1 cellular context compared by ENCODE assay signal in the genomic region with DNA sequence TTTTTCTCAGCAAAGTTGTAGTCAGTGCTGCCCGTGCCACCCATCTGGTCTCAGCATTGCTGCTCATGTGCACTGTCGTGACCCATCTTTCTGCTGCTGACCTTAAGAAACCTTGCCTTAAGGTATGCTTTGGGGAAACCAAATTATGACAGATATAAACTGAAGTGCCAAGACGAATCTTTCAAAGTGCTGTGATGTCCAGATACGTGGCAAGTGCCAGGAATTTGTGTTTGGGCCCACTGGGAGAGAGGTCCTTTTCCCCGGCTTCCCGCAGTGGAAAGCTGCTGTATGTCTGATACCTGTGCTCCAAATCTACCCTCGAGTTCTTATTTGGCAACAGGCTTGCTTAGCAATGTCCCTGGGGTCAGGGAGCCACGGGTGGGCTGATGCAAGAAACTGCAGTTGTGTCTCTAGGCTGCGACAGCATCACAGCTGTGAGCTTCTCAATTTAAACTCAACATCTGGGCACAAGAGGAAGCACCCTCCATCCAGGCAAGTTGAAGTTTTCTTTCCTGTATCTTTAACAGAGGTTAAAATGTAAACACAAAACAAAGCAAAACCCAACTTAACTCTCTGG.
TF ChIP-seq lines count a peak whose summit lies in the region.

No MANE protein-coding gene starts in this region.

TF ChIP-seq in H1, 55 proteins besides CTCF, POLR2A, EP300 and RAD21:
- TF ChIP-seq RNF2 (IDR thresholded peaks at IDR 0.05; ENCODE audit: borderline replicate concordance, low read depth, low read length, missing control alignments, poor library complexity, severe bottlenecking) (no peak), HDAC6 (IDR thresholded peaks at IDR 0.05; ENCODE audit: low read depth, low read length) (no peak), CREB1 (IDR thresholded peaks at IDR 0.05) (no peak), BACH1 (IDR thresholded peaks at IDR 0.05; ENCODE audit: low read length) (no peak)
TF ChIP-seq in H1: peak in this region for 0.
